19 cellular contexts compared by ENCODE assay signal in genomic region chr12:12636641-12637040, GRCh38. TPM values are rescaled to one million over a fixed set of nuclear protein-coding genes. Genes with fewer than 3 reads are reported as not detected.
A peak's percentile ranks its signal among the peaks of the same experiment; 100 is the strongest.
DNase-seq lines count a peak whose midpoint lies in the region; ATAC-seq, FAIRE-seq and TF ChIP-seq lines count a peak whose summit lies in the region.
"Had no signal": no experiment of that assay in that cellular context is flagged by ENCODE, and none has a peak within 500 bp of the region (broad histone marks: within the 10 kb centered on the region; RNA-seq: fewer than 3 reads in every experiment).

No MANE protein-coding gene starts in this region.

- no peak overlapping the region for H3K4me3 ChIP-seq in CD4-positive, alpha-beta memory T cell (ENCODE audit: low read length in 2 of 2)
- H3K4me3 ChIP-seq: heart right ventricle, left lung, skin epidermis had no signal

- no peaks in the 10 kb centered on the region for H3K9me3 ChIP-seq in T-helper 17 cell (ENCODE audit: control insufficient read depth, low read length, poor library complexity, severe bottlenecking)
- no peaks in the 10 kb centered on the region for H3K9me3 ChIP-seq in CD4-positive, alpha-beta memory T cell (ENCODE audit: control insufficient read depth in 1 of 2, low read length in 2 of 2)

- CTCF ChIA-PET in CD4-positive, alpha-beta memory T cell (lab: Charles Lee; ENCODE audit: partially characterized antibody): no interaction called here

- peaks cover 8% of the 10 kb centered on the region for H3K36me3 Mint-ChIP-seq in T-helper 17 cell (ENCODE audit: low read depth)
- H3K36me3 Mint-ChIP-seq in glutamatergic neuron (ENCODE audit: unreplicated experiment): peaks cover 17% of the 10 kb centered on the region
- peaks cover 59 to 60% of the 10 kb centered on the region in 2 donors for H3K36me3 Mint-ChIP-seq in CD4-positive, alpha-beta memory T cell
- peaks cover 45% of the 10 kb centered on the region for H3K36me3 Mint-ChIP-seq in effector memory CD8-positive, alpha-beta T cell (ENCODE audit: insufficient read depth)

- FAIRE-seq in GM12891 (lab: Jason Lieb, UNC): no peak
- FAIRE-seq: endometrium had no signal

- peak; percentile 86 for ATAC-seq in GM18868 (IDR thresholded peaks at IDR 0.05; ENCODE audit: unreplicated experiment)
- peak; percentile 83 for ATAC-seq in HG02885 (IDR thresholded peaks at IDR 0.05; ENCODE audit: poor library complexity, unreplicated experiment)
- ATAC-seq in T-helper 17 cell: no peak
- no peak for ATAC-seq in effector memory CD8-positive, alpha-beta T cell (replicated peaks)
- no peak for ATAC-seq in GM19397 (IDR thresholded peaks at IDR 0.05; ENCODE audit: unreplicated experiment)
- ATAC-seq: heart right ventricle, left lung had no signal

- peaks cover 7% of the 10 kb centered on the region for H3K9me3 Mint-ChIP-seq in glutamatergic neuron (ENCODE audit: unreplicated experiment)
- H3K9me3 Mint-ChIP-seq in CD4-positive, alpha-beta memory T cell: peaks cover 0 to 17% (median 7%) of the 10 kb centered on the region in 8 donors
- H3K9me3 Mint-ChIP-seq in effector memory CD8-positive, alpha-beta T cell: peaks cover 3 to 6% of the 10 kb centered on the region in 2 donors

- no peak overlapping the region for H3K27ac ChIP-seq in CD4-positive, alpha-beta memory T cell (ENCODE audit: low read depth, low read length)
- H3K27ac ChIP-seq: heart right ventricle, left lung, VCaP had no signal

- no peak for TF ChIP-seq POLR2A in GM12891 (IDR thresholded peaks at IDR 0.05; ENCODE audit: low read depth, low read length)

- H3K27ac Mint-ChIP-seq in T-helper 17 cell (peak overlapping the region; percentile 35), glutamatergic neuron (ENCODE audit: unreplicated experiment) (no peak overlapping the region)
- H3K27ac Mint-ChIP-seq in CD4-positive, alpha-beta memory T cell: peak overlapping the region in 2 of 7 donors; percentile 11 to 17
- H3K27ac Mint-ChIP-seq in effector memory CD8-positive, alpha-beta T cell: peak overlapping the region in 1 of 2 donors; percentile 20
- H3K27ac Mint-ChIP-seq: brain had no signal

- POLR2A ChIA-PET in CD4-positive, alpha-beta memory T cell (lab: Charles Lee; ENCODE audit: partially characterized antibody): no interaction called here

- H3K4me3 Mint-ChIP-seq in T-helper 17 cell (no peak overlapping the region), glutamatergic neuron (ENCODE audit: unreplicated experiment) (no peak overlapping the region)
- no peak overlapping the region for H3K4me3 Mint-ChIP-seq in CD4-positive, alpha-beta memory T cell
- no peak overlapping the region for H3K4me3 Mint-ChIP-seq in effector memory CD8-positive, alpha-beta T cell
- H3K4me3 Mint-ChIP-seq: brain had no signal

- intact Hi-C loops in CD4-positive, alpha-beta memory T cell (cut with micrococcal nuclease): no loop called here

- H3K4me1 Mint-ChIP-seq in T-helper 17 cell (peaks cover 10% of the 10 kb centered on the region), glutamatergic neuron (ENCODE audit: low read depth, unreplicated experiment) (no peaks in the 10 kb centered on the region)
- peaks cover 0 to 23% (median 11%) of the 10 kb centered on the region in 4 donors for H3K4me1 Mint-ChIP-seq in CD4-positive, alpha-beta memory T cell
- peaks cover 2 to 9% of the 10 kb centered on the region in 2 donors for H3K4me1 Mint-ChIP-seq in effector memory CD8-positive, alpha-beta T cell (ENCODE audit: low read depth in 2 of 2)
- H3K4me1 Mint-ChIP-seq: brain had no signal

- TF ChIP-seq CTCF in glutamatergic neuron (IDR thresholded peaks at IDR 0.05; ENCODE audit: partially characterized antibody, unreplicated experiment): no peak

- no peaks in the 10 kb centered on the region for H3K4me1 ChIP-seq in CD4-positive, alpha-beta memory T cell (ENCODE audit: insufficient read depth, low read length)
- H3K4me1 ChIP-seq: heart right ventricle, left lung had no signal

- no peaks in the 10 kb centered on the region for H3K27me3 ChIP-seq in CD4-positive, alpha-beta memory T cell (ENCODE audit: insufficient read depth, low read length)
- H3K27me3 ChIP-seq: heart right ventricle, left lung had no signal

- H3K27me3 Mint-ChIP-seq in T-helper 17 cell (no peaks in the 10 kb centered on the region), glutamatergic neuron (ENCODE audit: unreplicated experiment) (peaks cover 5% of the 10 kb centered on the region)
- no peaks in the 10 kb centered on the region for H3K27me3 Mint-ChIP-seq in CD4-positive, alpha-beta memory T cell
- no peaks in the 10 kb centered on the region for H3K27me3 Mint-ChIP-seq in effector memory CD8-positive, alpha-beta T cell
- H3K27me3 Mint-ChIP-seq: brain had no signal

- DNase-seq in GM12891 (ENCODE audit: insufficient read length, low spot score) (no peak), T-helper 17 cell (no peak), glutamatergic neuron (no peak)
- no peak for DNase-seq in CD4-positive, alpha-beta memory T cell
- no peak for DNase-seq in effector memory CD8-positive, alpha-beta T cell
- DNase-seq: activated T-cell treated with anti-CD3 and anti-CD28 coated beads, Interleukin-2, amount 50 U/mL, for 1 hour; heart right ventricle; left lung; NCI-H1436; NCI-H524 treated with DMSO at 0.1 percent for 48 hours; occipital lobe; trophoblast cell had no signal

- peaks cover 32% of the 10 kb centered on the region for H3K36me3 ChIP-seq in CD4-positive, alpha-beta memory T cell (ENCODE audit: insufficient read depth, low read length)

TF ChIP-seq in GM12891, 5 proteins besides CTCF, POLR2A, EP300 and RAD21:
- TF ChIP-seq TAF1 (IDR thresholded peaks at IDR 0.05; ENCODE audit: low read depth, low read length) (no peak), SPI1 (IDR thresholded peaks at IDR 0.05; ENCODE audit: low read depth, low read length) (peak; percentile 93), PAX5 (IDR thresholded peaks at IDR 0.05; ENCODE audit: insufficient read depth, low read length, severe bottlenecking) (no peak), POLR2AphosphoS5 (IDR thresholded peaks at IDR 0.05; ENCODE audit: low read depth, low read length) (no peak), POU2F2 (IDR thresholded peaks at IDR 0.05; ENCODE audit: low read depth, low read length) (no peak)

RNA-seq across cellular contexts. Expression of gene CREBL2, which starts 25.0 kb away (rescaled TPM):
- polyA plus RNA-seq in GM12891 (2012; ENCODE audit: low read depth, missing spikeins): 9.9 TPM
- total RNA-seq in T-helper 17 cell: 10 to 100 TPM; 25.6 to 37.2 TPM
- 31.9 TPM for total RNA-seq in glutamatergic neuron (ENCODE audit: unreplicated experiment)
- total RNA-seq in CD4-positive, alpha-beta memory T cell: 10 to 100 TPM; 51.0 to 52.0 TPM
- 100 to 1,000 TPM in 1 of 2 donors, 10 to 100 TPM in 1; 71.7 to 107 TPM for polyA plus RNA-seq in CD4-positive, alpha-beta memory T cell

RNA-seq across cellular contexts. Expression of gene GPR19, which starts 59.3 kb away (rescaled TPM):
- polyA plus RNA-seq in GM12891 (2012; ENCODE audit: low read depth, missing spikeins): 1.4 TPM
- total RNA-seq in T-helper 17 cell (1 to 10 TPM; 2.0 to 2.1 TPM), glutamatergic neuron (ENCODE audit: unreplicated experiment) (12.4 TPM)
- 1 to 10 TPM; 3.4 to 4.4 TPM for total RNA-seq in CD4-positive, alpha-beta memory T cell
- polyA plus RNA-seq in CD4-positive, alpha-beta memory T cell: 1 to 10 TPM in 1 of 2 donors, under 1 TPM in 1; 0.55 to 1.2 TPM

Comparison
In these comparisons a context has a peak if more than half of its experiments do, and no peak if none do; other contexts are left out.
1. ATAC-seq: peak in GM18868 (single experiment) and HG02885 (single experiment); none in T-helper 17 cell (single experiment), effector memory CD8-positive, alpha-beta T cell (single experiment) and GM19397 (single experiment).